In the genomic region with DNA sequence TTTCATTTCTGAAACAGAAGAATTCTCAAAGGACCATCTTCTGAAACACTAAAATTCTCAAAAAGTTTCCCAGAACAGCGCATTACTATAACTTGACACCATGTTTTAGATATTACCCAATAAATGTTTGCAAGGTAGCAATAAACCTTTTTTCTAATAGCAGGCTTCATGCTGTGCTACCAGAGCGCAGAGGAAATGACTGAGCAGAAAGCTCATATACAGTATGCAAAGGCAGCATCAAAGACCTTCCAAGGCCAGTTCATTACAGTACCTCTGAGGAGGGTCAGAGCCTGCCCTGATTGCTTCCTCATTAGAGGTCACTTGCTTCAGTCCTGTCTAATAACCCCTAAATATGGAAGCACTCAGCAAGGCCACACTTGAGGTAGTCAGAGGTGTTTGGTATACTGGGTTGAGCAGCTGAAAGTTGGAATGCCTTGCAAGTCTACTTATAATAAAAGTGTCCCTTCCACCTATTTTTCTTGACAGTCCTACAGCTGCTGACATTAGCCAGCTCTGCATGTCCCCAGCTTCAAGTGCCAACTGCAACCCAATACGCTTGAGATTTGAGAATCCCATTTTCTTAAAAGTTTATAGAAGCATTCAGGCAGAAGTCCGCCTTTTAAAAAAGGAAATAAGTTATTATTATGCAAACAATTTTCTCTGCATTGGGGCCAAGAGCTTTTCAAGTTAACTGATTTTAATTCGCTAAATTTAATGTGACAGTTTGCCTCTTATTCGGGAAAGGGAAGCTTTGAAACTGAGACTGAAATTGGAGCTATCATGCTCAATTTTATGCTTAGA, we compare ENCODE assay signal across 14 cellular contexts.
"Had no signal": no experiment of that assay in that cellular context is flagged by ENCODE, and none has a peak within 500 bp of the region (broad histone marks: within the 10 kb centered on the region; RNA-seq: fewer than 3 reads in every experiment).

No MANE protein-coding gene starts in this region.

- H3K4me3 ChIP-seq: ascending aorta, gastrocnemius medialis, heart left ventricle, pancreas, thoracic aorta had no signal

- H3K36me3 Mint-ChIP-seq: activated CD4-positive, alpha-beta memory T cell treated with anti-CD3 and anti-CD28 coated beads for 36 hours; activated CD8-positive, alpha-beta memory T cell treated with anti-CD3 and anti-CD28 coated beads, Interleukin-2, amount 10 ng/mL, durations not matched to agents 7 days and 5 days; activated naive CD4-positive, alpha-beta T cell treated with anti-CD3 and anti-CD28 coated beads, Interleukin-2, amount 10 ng/mL, durations not matched to agents 7 days and 5 days; naive B cell had no signal

- H3K27ac Mint-ChIP-seq: activated CD4-positive, alpha-beta memory T cell treated with anti-CD3 and anti-CD28 coated beads for 36 hours; activated CD8-positive, alpha-beta memory T cell treated with anti-CD3 and anti-CD28 coated beads, Interleukin-2, amount 10 ng/mL, durations not matched to agents 7 days and 5 days; activated naive CD4-positive, alpha-beta T cell treated with anti-CD3 and anti-CD28 coated beads, Interleukin-2, amount 10 ng/mL, durations not matched to agents 7 days and 5 days; naive B cell had no signal

- H3K4me1 ChIP-seq: ascending aorta, gastrocnemius medialis, heart left ventricle had no signal

- H3K27ac ChIP-seq: ascending aorta, gastrocnemius medialis, heart left ventricle, pancreas, thoracic aorta, VCaP had no signal

- H3K9me3 ChIP-seq: ascending aorta, gastrocnemius medialis, heart left ventricle, pancreas, thoracic aorta had no signal

- H3K27me3 Mint-ChIP-seq: activated CD4-positive, alpha-beta memory T cell treated with anti-CD3 and anti-CD28 coated beads for 36 hours; activated naive CD4-positive, alpha-beta T cell treated with anti-CD3 and anti-CD28 coated beads, Interleukin-2, amount 10 ng/mL, durations not matched to agents 7 days and 5 days had no signal

- H3K36me3 ChIP-seq: ascending aorta, gastrocnemius medialis, heart left ventricle, pancreas, thoracic aorta had no signal

- H3K9me3 Mint-ChIP-seq: activated CD4-positive, alpha-beta memory T cell treated with anti-CD3 and anti-CD28 coated beads for 36 hours; activated naive CD4-positive, alpha-beta T cell treated with anti-CD3 and anti-CD28 coated beads, Interleukin-2, amount 10 ng/mL, durations not matched to agents 7 days and 5 days; naive B cell had no signal

- H3K4me3 Mint-ChIP-seq: activated CD4-positive, alpha-beta memory T cell treated with anti-CD3 and anti-CD28 coated beads for 36 hours; activated CD8-positive, alpha-beta memory T cell treated with anti-CD3 and anti-CD28 coated beads, Interleukin-2, amount 10 ng/mL, durations not matched to agents 7 days and 5 days; activated naive CD4-positive, alpha-beta T cell treated with anti-CD3 and anti-CD28 coated beads, Interleukin-2, amount 10 ng/mL, durations not matched to agents 7 days and 5 days; naive B cell had no signal

- DNase-seq: activated CD4-positive, alpha-beta memory T cell treated with anti-CD3 and anti-CD28 coated beads for 36 hours; activated CD8-positive, alpha-beta memory T cell treated with anti-CD3 and anti-CD28 coated beads, Interleukin-2, amount 10 ng/mL, durations not matched to agents 7 days and 5 days; activated naive CD4-positive, alpha-beta T cell treated with anti-CD3 and anti-CD28 coated beads, Interleukin-2, amount 10 ng/mL, durations not matched to agents 7 days and 5 days; activated T-cell treated with anti-CD3 and anti-CD28 coated beads, Interleukin-2, amount 50 U/mL, for 1 hour; erythroblast; gastrocnemius medialis; heart left ventricle; naive B cell; pancreas; stimulated activated CD4-positive, alpha-beta T cell treated with anti-CD3 and anti-CD28 coated beads, Interleukin-12 subunit alpha, Interleukin-12 subunit beta, amount 100 ng/mL, for 4 hours; stimulated activated CD4-positive, alpha-beta T cell treated with anti-CD3 and anti-CD28 coated beads, Interleukin-2, amount 100 ng/mL, for 24 hours had no signal

- H3K4me1 Mint-ChIP-seq: activated CD8-positive, alpha-beta memory T cell treated with anti-CD3 and anti-CD28 coated beads, Interleukin-2, amount 10 ng/mL, durations not matched to agents 7 days and 5 days; activated naive CD4-positive, alpha-beta T cell treated with anti-CD3 and anti-CD28 coated beads, Interleukin-2, amount 10 ng/mL, durations not matched to agents 7 days and 5 days; naive B cell had no signal

- ATAC-seq: activated CD8-positive, alpha-beta memory T cell treated with anti-CD3 and anti-CD28 coated beads, Interleukin-2, amount 10 ng/mL, durations not matched to agents 7 days and 5 days; gastrocnemius medialis; heart left ventricle; pancreas had no signal
